ENCODE assay signal across 23 cellular contexts in genomic region chr2:177711472-177712276, GRCh38.
"Had no signal": no experiment of that assay in that cellular context is flagged by ENCODE, and none has a peak within 500 bp of the region (broad histone marks: within the 10 kb centered on the region; RNA-seq: fewer than 3 reads in every experiment).

No MANE protein-coding gene starts in this region.

- H3K27ac Mint-ChIP-seq: activated CD4-positive, alpha-beta T cell treated with anti-CD3 and anti-CD28 coated beads for 36 hours; activated naive CD8-positive, alpha-beta T cell treated with anti-CD3 and anti-CD28 coated beads, Interleukin-2, amount 10 ng/mL, durations not matched to agents 7 days and 5 days; dendritic cell treated with granulocyte-macrophage colony-stimulating factor and Interleukin-4, amounts not matched to agents 40 ng/mL and 50 ng/mL, for 4 days; immature natural killer cell; natural killer cell; stimulated activated naive CD8-positive, alpha-beta T cell treated with anti-CD3 and anti-CD28 coated beads, Interleukin-15, amount 100 ng/mL, for 72 hours had no signal

- H3K27ac ChIP-seq: esophagus squamous epithelium, prostate gland, skin epidermis, suprapubic skin, transverse colon had no signal

- H3K36me3 ChIP-seq: esophagus squamous epithelium, prostate gland, suprapubic skin, transverse colon had no signal

- H3K4me3 ChIP-seq: esophagus squamous epithelium, prostate gland, skin epidermis, suprapubic skin, transverse colon had no signal

- H3K4me1 Mint-ChIP-seq: activated CD4-positive, alpha-beta T cell treated with anti-CD3 and anti-CD28 coated beads for 36 hours; activated naive CD8-positive, alpha-beta T cell treated with anti-CD3 and anti-CD28 coated beads, Interleukin-2, amount 10 ng/mL, durations not matched to agents 7 days and 5 days; immature natural killer cell; natural killer cell; stimulated activated naive CD8-positive, alpha-beta T cell treated with anti-CD3 and anti-CD28 coated beads, Interleukin-15, amount 100 ng/mL, for 72 hours had no signal

- H3K27me3 ChIP-seq: suprapubic skin, transverse colon had no signal

- DNase-seq: activated CD4-positive, alpha-beta T cell treated with anti-CD3 and anti-CD28 coated beads for 36 hours; activated CD4-positive, alpha-beta T cell treated with anti-CD3 and anti-CD28 coated beads, Interleukin-2, amount 50 U/mL, for 48 hours; activated naive CD4-positive, alpha-beta T cell; activated naive CD8-positive, alpha-beta T cell treated with anti-CD3 and anti-CD28 coated beads, Interleukin-2, amount 10 ng/mL, durations not matched to agents 7 days and 5 days; activated T-cell treated with anti-CD3 and anti-CD28 coated beads for 4 hours; effector memory CD4-positive, alpha-beta T cell; esophagus squamous epithelium; immature natural killer cell; kidney glomerular epithelial cell; mesendoderm; natural killer cell; nucleus accumbens; right cardiac atrium; stimulated activated CD4-positive, alpha-beta T cell treated with anti-CD3 and anti-CD28 coated beads, Interleukin-15, amount 100 ng/mL, for 24 hours; stimulated activated CD4-positive, alpha-beta T cell treated with anti-CD3 and anti-CD28 coated beads, Interleukin-2, amount 100 ng/mL, for 48 hours; stimulated activated naive CD8-positive, alpha-beta T cell treated with anti-CD3 and anti-CD28 coated beads, Interleukin-15, amount 100 ng/mL, for 72 hours; T-helper 2 cell; transverse colon had no signal

- H3K27me3 Mint-ChIP-seq: activated CD4-positive, alpha-beta T cell treated with anti-CD3 and anti-CD28 coated beads for 36 hours; dendritic cell treated with granulocyte-macrophage colony-stimulating factor and Interleukin-4, amounts not matched to agents 40 ng/mL and 50 ng/mL, for 4 days had no signal

- H3K4me3 Mint-ChIP-seq: activated CD4-positive, alpha-beta T cell treated with anti-CD3 and anti-CD28 coated beads for 36 hours; activated naive CD8-positive, alpha-beta T cell treated with anti-CD3 and anti-CD28 coated beads, Interleukin-2, amount 10 ng/mL, durations not matched to agents 7 days and 5 days; dendritic cell treated with granulocyte-macrophage colony-stimulating factor and Interleukin-4, amounts not matched to agents 40 ng/mL and 50 ng/mL, for 4 days; immature natural killer cell; natural killer cell; stimulated activated naive CD8-positive, alpha-beta T cell treated with anti-CD3 and anti-CD28 coated beads, Interleukin-15, amount 100 ng/mL, for 72 hours had no signal

- FAIRE-seq: bronchial epithelial cell had no signal

- H3K9me3 Mint-ChIP-seq: activated naive CD8-positive, alpha-beta T cell treated with anti-CD3 and anti-CD28 coated beads, Interleukin-2, amount 10 ng/mL, durations not matched to agents 7 days and 5 days; dendritic cell treated with granulocyte-macrophage colony-stimulating factor and Interleukin-4, amounts not matched to agents 40 ng/mL and 50 ng/mL, for 4 days; immature natural killer cell; natural killer cell; stimulated activated naive CD8-positive, alpha-beta T cell treated with anti-CD3 and anti-CD28 coated beads, Interleukin-15, amount 100 ng/mL, for 72 hours had no signal

- ATAC-seq: activated CD4-positive, alpha-beta T cell treated with anti-CD3 and anti-CD28 coated beads for 36 hours; right cardiac atrium; stimulated activated naive CD8-positive, alpha-beta T cell treated with anti-CD3 and anti-CD28 coated beads, Interleukin-15, amount 100 ng/mL, for 72 hours had no signal

- H3K36me3 Mint-ChIP-seq: activated naive CD8-positive, alpha-beta T cell treated with anti-CD3 and anti-CD28 coated beads, Interleukin-2, amount 10 ng/mL, durations not matched to agents 7 days and 5 days; immature natural killer cell; natural killer cell had no signal
